ENCODE assay signal across 6 cellular contexts in the genomic region with DNA sequence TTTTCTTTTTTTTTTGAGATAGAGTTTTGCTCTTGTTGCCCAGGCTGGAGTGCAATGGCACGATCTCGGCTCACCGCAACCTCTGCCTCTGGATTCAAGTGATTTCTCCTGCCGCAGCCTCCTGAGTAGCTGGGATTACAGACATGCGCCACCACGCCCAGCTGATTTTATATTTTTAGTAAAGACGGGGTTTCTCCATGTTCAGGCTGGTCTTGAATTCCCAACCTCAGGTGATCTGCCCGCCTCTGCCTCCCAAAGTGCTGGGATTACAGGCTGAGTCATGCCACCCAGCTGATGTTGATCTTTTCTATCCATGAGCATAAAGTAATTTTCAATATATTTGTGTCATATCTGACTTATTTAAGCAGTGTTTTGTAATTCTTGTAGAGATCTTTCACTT. TPM values are rescaled to one million over a fixed set of nuclear protein-coding genes. Genes with fewer than 3 reads are reported as not detected.
DNase-seq lines count a peak whose midpoint lies in the region; ATAC-seq, FAIRE-seq and TF ChIP-seq lines count a peak whose summit lies in the region.
"Not testable (repeated sequence)": the region's sequence is repeated elsewhere in the genome, so short reads cannot be mapped to it uniquely, and the experiment has no call there.

No MANE protein-coding gene starts in this region.

- H2AFZ ChIP-seq in keratinocyte (ENCODE audit: control insufficient read depth, low read length): peak overlapping the region; percentile 37

- peaks cover 52% of the 10 kb centered on the region for H3K36me3 Mint-ChIP-seq in CD4-positive, CD25-positive, alpha-beta regulatory T cell
- peaks cover 32 to 60% of the 10 kb centered on the region in 2 donors for H3K36me3 Mint-ChIP-seq in stimulated activated naive B cell treated with anti-CD40 and anti-IgM and Interleukin-4, amounts not matched to agents 10 μg/mL and 1 μg/mL and 100 μg/mL, for 72 hours

- not testable (repeated sequence) for TF ChIP-seq CTCF in RWPE1 (conservative IDR thresholded peaks at IDR 0.05; ENCODE audit: low read depth); esophagus squamous epithelium (IDR thresholded peaks at IDR 0.05); keratinocyte (optimal IDR thresholded peaks at IDR 0.05 in 1 of 3, IDR thresholded peaks at IDR 0.05 in 1 of 3, conservative IDR thresholded peaks at IDR 0.05 in 1 of 3; ENCODE audit: extremely low read depth in 1 of 3, insufficient read depth in 2 of 3, low read length in 3 of 3)

- peak; percentile 39 for FAIRE-seq in keratinocyte (lab: Jason Lieb, UNC)

- H3K4me1 ChIP-seq in CD4-positive, CD25-positive, alpha-beta regulatory T cell (ENCODE audit: control insufficient read depth, insufficient read depth, low read length, poor library complexity, severe bottlenecking): peaks cover 20% of the 10 kb centered on the region
- H3K4me1 ChIP-seq in esophagus squamous epithelium (peaks cover 12 to 43% (median 12%) of the 10 kb centered on the region in 3 donors), keratinocyte (ENCODE audit: control insufficient read depth, extremely low read depth, insufficient read depth, low read length) (peaks cover 15% of the 10 kb centered on the region)

- not testable (repeated sequence) for H4K20me1 ChIP-seq in keratinocyte (ENCODE audit: control insufficient read depth, extremely low read depth, insufficient read depth, low read length)

- H3K27ac ChIP-seq in CD4-positive, CD25-positive, alpha-beta regulatory T cell (ENCODE audit: insufficient read depth, low read length, poor library complexity, severe bottlenecking); caudate nucleus (ENCODE audit: low read depth, low read length): not testable (repeated sequence)
- H3K27ac ChIP-seq in RWPE1: peak overlapping the region; percentile 47
- peak overlapping the region; percentile 32 to 52 (median 34) for H3K27ac ChIP-seq in esophagus squamous epithelium
- peak overlapping the region; percentile 66 for H3K27ac ChIP-seq in keratinocyte (ENCODE audit: control insufficient read depth, insufficient read depth, low read length)

- dilution Hi-C loops in keratinocyte (cut with MboI; ENCODE audit: extremely low pct_ligation_motif_present, low sequenced_read_pairs): not testable (repeated sequence)

- not testable (repeated sequence) for H3K9me3 ChIP-seq in CD4-positive, CD25-positive, alpha-beta regulatory T cell (ENCODE audit: control insufficient read depth in 2 of 2, low read length in 2 of 2); esophagus squamous epithelium; keratinocyte (ENCODE audit: control insufficient read depth, low read depth, low read length)

- WGBS in esophagus squamous epithelium, 2 donors: 32 to 88% methylated on average over 8 of the region's 8 CpGs

- peaks cover 49% of the 10 kb centered on the region for H3K36me3 ChIP-seq in CD4-positive, CD25-positive, alpha-beta regulatory T cell (ENCODE audit: control insufficient read depth, insufficient read depth, low read length)
- peaks cover 0 to 46% (median 0%) of the 10 kb centered on the region in 3 donors for H3K36me3 ChIP-seq in esophagus squamous epithelium
- H3K36me3 ChIP-seq in keratinocyte (ENCODE audit: control insufficient read depth in 2 of 2, extremely low read depth in 1 of 2, insufficient read depth in 2 of 2, low read length in 2 of 2): not testable (repeated sequence)

- not testable (repeated sequence) for H3K27me3 Mint-ChIP-seq in CD4-positive, CD25-positive, alpha-beta regulatory T cell; stimulated activated naive B cell treated with anti-CD40 and anti-IgM and Interleukin-4, amounts not matched to agents 10 μg/mL and 1 μg/mL and 100 μg/mL, for 72 hours

- H3K9me1 ChIP-seq in keratinocyte (ENCODE audit: control insufficient read depth, extremely low read depth, insufficient read depth, low read length): not testable (repeated sequence)

- POLR2A ChIA-PET in RWPE1 (lab: Yijun Ruan, JAX; ENCODE audit: low non-redundant PET): not testable (repeated sequence)

- H3K4me2 ChIP-seq in keratinocyte (ENCODE audit: control insufficient read depth, extremely low read depth, insufficient read depth, low read depth, low read length): peak overlapping the region; percentile 66

- CTCF ChIA-PET in RWPE1 (lab: Yijun Ruan, JAX): not testable (repeated sequence)

- intact Hi-C loops in esophagus squamous epithelium (cut with DNase I): not testable (repeated sequence)

- peaks cover 33 to 68% (median 44%) of the 10 kb centered on the region in 4 donors for H3K4me1 Mint-ChIP-seq in CD4-positive, CD25-positive, alpha-beta regulatory T cell
- H3K4me1 Mint-ChIP-seq in stimulated activated naive B cell treated with anti-CD40 and anti-IgM and Interleukin-4, amounts not matched to agents 10 μg/mL and 1 μg/mL and 100 μg/mL, for 72 hours: peaks cover 13 to 45% of the 10 kb centered on the region in 2 donors

- not testable (repeated sequence) for ATAC-seq in CD4-positive, CD25-positive, alpha-beta regulatory T cell (ENCODE audit: low read depth in 2 of 2); stimulated activated naive B cell treated with anti-CD40 and anti-IgM and Interleukin-4, amounts not matched to agents 10 μg/mL and 1 μg/mL and 100 μg/mL, for 72 hours (replicated peaks)

- peaks cover 58% of the 10 kb centered on the region for H3K79me2 ChIP-seq in keratinocyte (ENCODE audit: control insufficient read depth, insufficient read depth, low read length)

- peak overlapping the region in 2 of 4 donors; percentile 9 to 21 for H3K4me3 Mint-ChIP-seq in CD4-positive, CD25-positive, alpha-beta regulatory T cell
- not testable (repeated sequence) for H3K4me3 Mint-ChIP-seq in stimulated activated naive B cell treated with anti-CD40 and anti-IgM and Interleukin-4, amounts not matched to agents 10 μg/mL and 1 μg/mL and 100 μg/mL, for 72 hours

- not testable (repeated sequence) for H3K9me3 Mint-ChIP-seq in CD4-positive, CD25-positive, alpha-beta regulatory T cell; stimulated activated naive B cell treated with anti-CD40 and anti-IgM and Interleukin-4, amounts not matched to agents 10 μg/mL and 1 μg/mL and 100 μg/mL, for 72 hours

- H3K27me3 ChIP-seq in CD4-positive, CD25-positive, alpha-beta regulatory T cell (ENCODE audit: control insufficient read depth, insufficient read depth, low read length); esophagus squamous epithelium; keratinocyte (ENCODE audit: control insufficient read depth, extremely low read depth, insufficient read depth, low read length): not testable (repeated sequence)

- TF ChIP-seq POLR2A in esophagus squamous epithelium (IDR thresholded peaks at IDR 0.05): not testable (repeated sequence)

- peak overlapping the region in 2 of 3 donors; percentile 38 to 52 for H3K27ac Mint-ChIP-seq in CD4-positive, CD25-positive, alpha-beta regulatory T cell
- peak overlapping the region; percentile 14 for H3K27ac Mint-ChIP-seq in stimulated activated naive B cell treated with anti-CD40 and anti-IgM and Interleukin-4, amounts not matched to agents 10 μg/mL and 1 μg/mL and 100 μg/mL, for 72 hours

- not testable (repeated sequence) for H3K4me3 ChIP-seq in CD4-positive, CD25-positive, alpha-beta regulatory T cell (ENCODE audit: low read depth, low read length); esophagus squamous epithelium; keratinocyte (ENCODE audit: control insufficient read depth in 2 of 3, extremely low read depth in 1 of 3, insufficient read depth in 2 of 3, low read depth in 1 of 3, low read length in 3 of 3)

- not testable (repeated sequence) for DNase-seq in CD4-positive, CD25-positive, alpha-beta regulatory T cell; RWPE1 (ENCODE audit: low spot score); esophagus squamous epithelium (lab: John Stamatoyannopoulos, UW); stimulated activated naive B cell treated with anti-CD40 and anti-IgM and Interleukin-4, amounts not matched to agents 10 μg/mL and 1 μg/mL and 100 μg/mL, for 72 hours
- peak in 44 of 61 donors; percentile 2 to 85 (median 32) for DNase-seq in caudate nucleus (lab: John Stamatoyannopoulos, UW)
- DNase-seq in keratinocyte (ENCODE audit: low read depth, low spot score): peak; percentile 19

- H3K9ac ChIP-seq in keratinocyte (ENCODE audit: control insufficient read depth, extremely low read depth, insufficient read depth, low read length): peak overlapping the region; percentile 41

RNA-seq across cellular contexts. Expression of a gene that starts 4.9 kb away (rescaled TPM):
- total RNA-seq in CD4-positive, CD25-positive, alpha-beta regulatory T cell: 6.6 TPM
- polyA plus RNA-seq in CD4-positive, CD25-positive, alpha-beta regulatory T cell: 10 to 100 TPM; 11.5 to 14.9 (median 13.0) TPM
- 10 to 100 TPM in 3 of 4 donors, 1 to 10 TPM in 1; 7.2 to 14.0 (median 12.1) TPM for total RNA-seq in esophagus squamous epithelium
- 2.9 to 6.3 TPM (median 5.2 TPM) in 3 replicates for polyA plus RNA-seq in keratinocyte
- 9.5 TPM for polyA plus RNA-seq in keratinocyte (2011; ENCODE audit: low read depth)
- polyA plus RNA-seq in keratinocyte (2011; cell fraction: cytosol; rRNA removed): 3.0 and 4.7 TPM in 2 replicates
- 14.0 and 14.1 TPM in 2 replicates for polyA plus RNA-seq in keratinocyte (2011; cell fraction: nucleus; rRNA removed)
- 3.2 and 5.9 TPM in 2 replicates for polyA plus RNA-seq in keratinocyte (2012; ENCODE audit: low replicate concordance)
- 2.5 to 10.9 TPM in 2 of 3 replicates, not detected in the other for polyA minus RNA-seq in keratinocyte
- not detected for polyA minus RNA-seq in keratinocyte (2011; cell fraction: cytosol; rRNA and poly(A)+ RNA removed)
- 4.0 and 12.6 TPM in 2 replicates for polyA minus RNA-seq in keratinocyte (2011; cell fraction: nucleus; rRNA and poly(A)+ RNA removed)
